ENCODE assay signal across 21 cellular contexts in the genomic region with DNA sequence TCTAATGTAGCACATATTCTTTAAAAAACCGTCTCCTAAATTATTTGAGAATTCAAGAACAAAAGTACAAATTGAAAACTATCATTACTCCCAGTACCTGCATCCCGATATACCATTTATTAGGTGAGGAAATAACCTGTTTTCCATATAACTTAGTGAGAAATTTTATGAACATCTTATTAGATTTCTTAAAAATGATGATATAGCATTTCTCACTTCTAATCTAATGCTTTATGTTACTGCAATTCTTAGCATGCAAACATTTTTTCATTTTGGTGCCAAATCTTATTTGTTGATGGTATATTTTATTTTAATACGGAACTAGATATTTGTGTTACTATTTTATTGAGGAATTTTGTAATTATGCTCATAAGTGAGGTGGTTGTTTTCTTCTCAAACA.
DNase-seq lines count a peak whose midpoint lies in the region; ATAC-seq, FAIRE-seq and TF ChIP-seq lines count a peak whose summit lies in the region.
"Had no signal": no experiment of that assay in that cellular context is flagged by ENCODE, and none has a peak within 500 bp of the region (broad histone marks: within the 10 kb centered on the region; RNA-seq: fewer than 3 reads in every experiment).

No MANE protein-coding gene starts in this region.

- CTCF ChIA-PET in A549 (lab: Yijun Ruan, JAX) (no interaction called here), IMR-90 (lab: Yijun Ruan, JAX) (no interaction called here)

- no peak for FAIRE-seq in A549 (lab: Jason Lieb, UNC)
- FAIRE-seq in colon (lab: Jason Lieb, UNC): peak; percentile 5
- FAIRE-seq: A204.1, D721Med, G401.6, GM12891, GM19239 had no signal

- no peaks in the 10 kb centered on the region for H3K9me1 ChIP-seq in IMR-90 (ENCODE audit: insufficient read depth, low read length)

- H2AFZ ChIP-seq in IMR-90 (replicated peaks; ENCODE audit: low read length, poor library complexity): no peak overlapping the region

- no peak for TF ChIP-seq CTCF in A549 (IDR thresholded peaks at IDR 0.05)
- no peak for TF ChIP-seq CTCF in IMR-90 (conservative IDR thresholded peaks at IDR 0.05; ENCODE audit: low read depth, low read length)

- H2BK20ac ChIP-seq in IMR-90 (ENCODE audit: low read depth, low read length): no peak overlapping the region

- no peak overlapping the region for H2AK9ac ChIP-seq in IMR-90 (replicated peaks; ENCODE audit: low read depth, low read length, poor library complexity)

- dilution Hi-C loops in IMR-90 (cut with HindIII; ENCODE audit: low sequenced_read_pairs, unreplicated experiment): no loop called here

- no peak overlapping the region for H2BK120ac ChIP-seq in IMR-90 (ENCODE audit: low read depth, low read length)

- 3% methylated on average over 3 of the region's 3 CpGs for WGBS in A549 (ENCODE audit: missing lambda C conversion rate)
- WGBS in IMR-90 (ENCODE audit: extremely low coverage in 2 of 2, insufficient read length in 1 of 2), 2 experiments: no CpG with 5 or more reads among the region's 3 CpGs

- TF ChIP-seq RAD21 in A549 (conservative IDR thresholded peaks at IDR 0.05 in 1 of 2, IDR thresholded peaks at IDR 0.05 in 1 of 2) (no peak), IMR-90 (IDR thresholded peaks at IDR 0.05; ENCODE audit: low read length) (no peak)

- H3K4me2 ChIP-seq in A549 (no peak overlapping the region), IMR-90 (ENCODE audit: low read depth, low read length) (no peak overlapping the region)
- H3K4me2 ChIP-seq: BLaER1 treated with 17β-estradiol and CSF1 and Interleukin-3, amounts not matched to agents 10 nM and 100 nM had no signal

- H3K36me3 ChIP-seq in IMR-90 (ENCODE audit: control insufficient read depth, insufficient read depth, low read length) (no peaks in the 10 kb centered on the region), HAP-1 (replicated peaks) (no peaks in the 10 kb centered on the region)
- H3K36me3 ChIP-seq: BLaER1 treated with 17β-estradiol and CSF1 and Interleukin-3, amounts not matched to agents 10 nM and 100 nM had no signal

- H3K4me1 ChIP-seq in A549 (no peaks in the 10 kb centered on the region), IMR-90 (ENCODE audit: control insufficient read depth, insufficient read depth, low read length) (no peaks in the 10 kb centered on the region), HAP-1 (no peaks in the 10 kb centered on the region)
- H3K4me1 ChIP-seq: BLaER1 treated with 17β-estradiol and CSF1 and Interleukin-3, amounts not matched to agents 10 nM and 100 nM; Caco-2 had no signal

- in situ Hi-C loops in IMR-90 (cut with MboI; ENCODE audit: low sequenced_read_pairs): no loop called here
- in situ Hi-C loops in HAP-1 (cut with MboI; ENCODE audit: low sequenced_read_pairs): no loop called here

- no peak for DNase-seq in A549 (ENCODE audit: low read depth in 1 of 2, low spot score in 1 of 2)
- no peak for DNase-seq in IMR-90
- no peak for DNase-seq in HAP-1 (ENCODE audit: low spot score in 2 of 2)
- DNase-seq: 8988T; AML-193; Caco-2; Calu3; CD4-positive, alpha-beta T cell; CD8-positive, alpha-beta T cell; DMS79 treated with DMSO at 0.1 percent for 48 hours; GF-D8 had no signal

- TF ChIP-seq POLR2A in A549 (IDR thresholded peaks at IDR 0.05; ENCODE audit: low read length) (no peak), IMR-90 (IDR thresholded peaks at IDR 0.05; ENCODE audit: low read depth, low read length) (no peak)

- POLR2A ChIA-PET in A549 (lab: Yijun Ruan, JAX): no interaction called here
- POLR2A ChIA-PET in IMR-90 (lab: Charles Lee; ENCODE audit: unreplicated experiment): no interaction called here

- H3K23ac ChIP-seq in IMR-90 (ENCODE audit: low read depth, low read length): no peak overlapping the region

- H3K9ac ChIP-seq in IMR-90 (ENCODE audit: low read depth, low read length): no peak overlapping the region
- H3K9ac ChIP-seq: BLaER1 treated with 17β-estradiol and CSF1 and Interleukin-3, amounts not matched to agents 10 nM and 100 nM had no signal

- H3K4me3 ChIP-seq in A549 (no peak overlapping the region), IMR-90 (ENCODE audit: insufficient read depth, low read depth, low read length) (no peak overlapping the region), HAP-1 (no peak overlapping the region)
- H3K4me3 ChIP-seq: BLaER1 treated with 17β-estradiol and CSF1 and Interleukin-3, amounts not matched to agents 10 nM and 100 nM had no signal

- H2BK15ac ChIP-seq in IMR-90 (ENCODE audit: low read depth, low read length): no peak overlapping the region

- TF ChIP-seq EP300 in A549 (IDR thresholded peaks at IDR 0.05): no peak

- BruUV-seq in IMR-90 (replicated peaks; lab: Mats Ljungman, UMichigan): no TSS peak

- intact Hi-C loops in IMR-90 (cut with micrococcal nuclease): no loop called here

- no peak overlapping the region for H4K8ac ChIP-seq in IMR-90 (ENCODE audit: low read depth in 2 of 2, low read length in 2 of 2)

- H3K56ac ChIP-seq in IMR-90 (ENCODE audit: extremely low read depth, insufficient read depth, low read length): no peak overlapping the region

- H4K20me1 ChIP-seq in IMR-90 (ENCODE audit: insufficient read depth, low read length): no peaks in the 10 kb centered on the region
- H4K20me1 ChIP-seq: BLaER1 treated with 17β-estradiol and CSF1 and Interleukin-3, amounts not matched to agents 10 nM and 100 nM had no signal

- H3K27ac ChIP-seq in A549 (no peak overlapping the region), IMR-90 (ENCODE audit: insufficient read depth, low read length) (no peak overlapping the region)
- H3K27ac ChIP-seq: BLaER1 treated with 17β-estradiol and CSF1 and Interleukin-3, amounts not matched to agents 10 nM and 100 nM; C4-2B had no signal

- H3K79me1 ChIP-seq in IMR-90 (ENCODE audit: low read depth in 1 of 2, low read length in 2 of 2): no peaks in the 10 kb centered on the region

- H4K5ac ChIP-seq in IMR-90 (ENCODE audit: low read depth, low read length): no peak overlapping the region

- ATAC-seq in A549 (no peak), IMR-90 (ENCODE audit: low read depth) (no peak), GM21515 (IDR thresholded peaks at IDR 0.05; ENCODE audit: unreplicated experiment) (no peak)
- ATAC-seq in activated CD4-positive, CD25-positive, alpha-beta regulatory T cell treated with anti-CD3 and anti-CD28 coated beads, Interleukin-2, amount 50 U/mL, for 24 hours: no peak
- ATAC-seq: CD8-positive, alpha-beta T cell had no signal

- no peak overlapping the region for H2BK5ac ChIP-seq in IMR-90 (ENCODE audit: low read depth, low read length, poor library complexity, severe bottlenecking)

- H4K91ac ChIP-seq in IMR-90 (ENCODE audit: insufficient read depth, low read depth, low read length): no peak overlapping the region

- no peak overlapping the region for H3K4ac ChIP-seq in IMR-90 (ENCODE audit: low read depth, low read length)

- no peak overlapping the region for H3K14ac ChIP-seq in IMR-90 (replicated peaks; ENCODE audit: low read depth, low read length)

- no peak overlapping the region for H2AK5ac ChIP-seq in IMR-90 (ENCODE audit: low read depth, low read length)

- H3K27me3 ChIP-seq in IMR-90 (ENCODE audit: control insufficient read depth, insufficient read depth, low read length) (no peaks in the 10 kb centered on the region), HAP-1 (ENCODE audit: low read depth) (no peaks in the 10 kb centered on the region)
- H3K27me3 ChIP-seq: BLaER1 treated with 17β-estradiol and CSF1 and Interleukin-3, amounts not matched to agents 10 nM and 100 nM had no signal

- H3K9me3 ChIP-seq in A549: no peaks in the 10 kb centered on the region
- H3K9me3 ChIP-seq in IMR-90 (ENCODE audit: control insufficient read depth, insufficient read depth, low read length): no peaks in the 10 kb centered on the region
- no peaks in the 10 kb centered on the region for H3K9me3 ChIP-seq in HAP-1
- H3K9me3 ChIP-seq: Caco-2 had no signal

- H3K18ac ChIP-seq in IMR-90 (ENCODE audit: low read depth, low read length): no peak overlapping the region

TF ChIP-seq in A549, 52 proteins besides CTCF, POLR2A, EP300 and RAD21:
- TF ChIP-seq FOSB (CRISPR knock-in tag; IDR thresholded peaks at IDR 0.05): no peak
- TF ChIP-seq ESRRA (IDR thresholded peaks at IDR 0.05; ENCODE audit: borderline replicate concordance, low read length): no peak
- peak; percentile 67 for TF ChIP-seq MAFK (IDR thresholded peaks at IDR 0.05; ENCODE audit: partially characterized antibody)

TF ChIP-seq in IMR-90, 13 proteins besides CTCF, POLR2A, EP300 and RAD21:
- TF ChIP-seq MAZ (IDR thresholded peaks at IDR 0.05; ENCODE audit: borderline replicate concordance, low read depth, low read length) (no peak), MAFK (IDR thresholded peaks at IDR 0.05; ENCODE audit: low read depth, low read length) (peak; percentile 85), MXI1 (IDR thresholded peaks at IDR 0.05; ENCODE audit: borderline replicate concordance, low read depth, low read length) (no peak), RFX5 (IDR thresholded peaks at IDR 0.05; ENCODE audit: low read depth, low read length) (no peak), SMC3 (IDR thresholded peaks at IDR 0.05; ENCODE audit: low read depth, low read length) (no peak), NFE2L2 (IDR thresholded peaks at IDR 0.05; ENCODE audit: low read depth, low read length) (no peak)
- TF ChIP-seq, protein P1, sequence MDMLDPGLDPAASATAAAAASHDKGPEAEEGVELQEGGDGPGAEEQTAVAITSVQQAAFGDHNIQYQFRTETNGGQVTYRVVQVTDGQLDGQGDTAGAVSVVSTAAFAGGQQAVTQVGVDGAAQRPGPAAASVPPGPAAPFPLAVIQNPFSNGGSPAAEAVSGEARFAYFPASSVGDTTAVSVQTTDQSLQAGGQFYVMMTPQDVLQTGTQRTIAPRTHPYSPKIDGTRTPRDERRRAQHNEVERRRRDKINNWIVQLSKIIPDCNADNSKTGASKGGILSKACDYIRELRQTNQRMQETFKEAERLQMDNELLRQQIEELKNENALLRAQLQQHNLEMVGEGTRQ (IDR thresholded peaks at IDR 0.05; ENCODE audit: low read depth, low read length): no peak
